17 cellular contexts compared by ENCODE assay signal in the genomic region with DNA sequence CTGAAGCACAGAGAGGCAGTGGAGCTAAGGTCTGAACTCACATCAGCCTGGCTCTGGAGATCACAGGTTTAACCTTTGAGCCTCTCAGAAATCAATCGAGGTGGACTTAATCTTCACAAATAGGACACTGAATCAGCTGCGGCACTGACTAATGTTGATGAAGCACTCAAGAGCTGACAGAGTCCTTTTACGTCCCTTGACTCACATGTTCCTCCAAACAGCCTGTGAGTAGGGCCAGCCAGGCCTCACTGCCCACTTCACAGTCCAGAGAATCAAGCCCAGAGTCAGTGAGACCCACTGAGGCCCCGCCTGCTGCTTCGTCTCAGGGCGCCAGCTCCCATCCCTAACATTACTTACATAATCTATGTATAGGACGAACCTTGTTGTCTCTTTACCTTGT.
DNase-seq lines count a peak whose midpoint lies in the region; TF ChIP-seq lines count a peak whose summit lies in the region.
"Had no signal": no experiment of that assay in that cellular context is flagged by ENCODE, and none has a peak within 500 bp of the region (broad histone marks: within the 10 kb centered on the region; RNA-seq: fewer than 3 reads in every experiment).

No MANE protein-coding gene starts in this region.

- H3K36me3 Mint-ChIP-seq in glutamatergic neuron (ENCODE audit: unreplicated experiment), result peaks cover 3% of the 10 kb centered on the region

- no peak overlapping the region for H3K4me2 ChIP-seq in SK-N-SH

- CTCF ChIA-PET in SK-N-SH (lab: Yijun Ruan, JAX), result no interaction called here

- no peaks in the 10 kb centered on the region for H3K4me1 Mint-ChIP-seq in glutamatergic neuron (ENCODE audit: low read depth, unreplicated experiment)

- no peak for TF ChIP-seq EP300 in SK-N-SH (IDR thresholded peaks at IDR 0.05; ENCODE audit: borderline replicate concordance in 1 of 2, low read depth in 1 of 2, low read length in 1 of 2)

- no peaks in the 10 kb centered on the region for H3K9me3 ChIP-seq in SK-N-SH
- H3K9me3 ChIP-seq: left ventricle myocardium inferior, thyroid gland had no signal

- no peak for TF ChIP-seq RAD21 in SK-N-SH (IDR thresholded peaks at IDR 0.05; ENCODE audit: low read length)

- no peak overlapping the region for H2AFZ ChIP-seq in SK-N-SH (ENCODE audit: low read depth)

- peaks cover 3% of the 10 kb centered on the region for H3K27me3 Mint-ChIP-seq in glutamatergic neuron (ENCODE audit: unreplicated experiment)
- H3K27me3 Mint-ChIP-seq: effector memory CD8-positive, alpha-beta T cell had no signal

- H4K20me1 ChIP-seq in SK-N-SH (ENCODE audit: insufficient read depth), result peaks cover 11% of the 10 kb centered on the region; the same call in 1 of the 2 replicates

- H3K27ac Mint-ChIP-seq in glutamatergic neuron (ENCODE audit: unreplicated experiment), result no peak overlapping the region
- H3K27ac Mint-ChIP-seq: effector memory CD8-positive, alpha-beta T cell had no signal

- 81% methylated on average over 7 of the region's 7 CpGs for WGBS in SK-N-SH (ENCODE audit: low lambda C conversion rate)

- peaks cover 3% of the 10 kb centered on the region for H3K9me3 Mint-ChIP-seq in glutamatergic neuron (ENCODE audit: unreplicated experiment)
- H3K9me3 Mint-ChIP-seq: brain, neural crest cell had no signal

- H3K4me1 ChIP-seq in SK-N-SH (ENCODE audit: control insufficient read depth in 1 of 2, insufficient read depth in 2 of 2, low read depth in 1 of 2, low read length in 1 of 2), result peaks cover 3 to 6% of the 10 kb centered on the region in 2 experiments; a peak in 1 of 4 replicates

- H3K36me3 ChIP-seq in SK-N-SH (replicated peaks in 1 of 2; ENCODE audit: control insufficient read depth in 1 of 2, insufficient read depth in 2 of 2, low read length in 1 of 2), result peaks cover 8 to 19% of the 10 kb centered on the region in 2 experiments
- H3K36me3 ChIP-seq: left ventricle myocardium inferior, thyroid gland had no signal

- TF ChIP-seq CTCF in AG10803 (conservative IDR thresholded peaks at IDR 0.05; ENCODE audit: low read length) (no peak), SK-N-SH (IDR thresholded peaks at IDR 0.05) (no peak), glutamatergic neuron (IDR thresholded peaks at IDR 0.05; ENCODE audit: partially characterized antibody, unreplicated experiment) (no peak)

- no peak overlapping the region for H3K4me3 Mint-ChIP-seq in glutamatergic neuron (ENCODE audit: unreplicated experiment)
- H3K4me3 Mint-ChIP-seq: brain; effector memory CD8-positive, alpha-beta T cell; neural crest cell had no signal

- H3K79me2 ChIP-seq in SK-N-SH (ENCODE audit: insufficient read depth), result peaks cover 35% of the 10 kb centered on the region

- peaks cover 10% of the 10 kb centered on the region for H3F3A ChIP-seq in SK-N-SH (replicated peaks; ENCODE audit: insufficient read depth)

- peak; percentile 57 for DNase-seq in AG10803 (ENCODE audit: low read depth)
- peak; percentile 75 for DNase-seq in RPMI7951 (ENCODE audit: low read depth)
- DNase-seq in glomerular visceral epithelial cell (ENCODE audit: extremely low spot score), result peak; percentile 60
- peak; percentile 86 for DNase-seq in renal cortical epithelial cell (ENCODE audit: low read depth)
- DNase-seq in SK-N-SH, result no peak
- DNase-seq in KG1 (lab: John Stamatoyannopoulos, UW), result no peak
- no peak for DNase-seq in glutamatergic neuron
- DNase-seq in kidney glomerular epithelial cell (lab: John Stamatoyannopoulos, UW), result no peak
- DNase-seq: activated CD4-positive, alpha-beta T cell treated with anti-CD3 and anti-CD28 coated beads, Interleukin-2, amount 50 U/mL, for 4 hours; effector memory CD8-positive, alpha-beta T cell; left ventricle myocardium inferior; NCI-H1694; NCI-H69; SHP77; thyroid gland had no signal

- no peak overlapping the region for H3K27ac ChIP-seq in SK-N-SH (ENCODE audit: low read depth in 2 of 2, low read length in 1 of 2)

- no peaks in the 10 kb centered on the region for H3K9me2 ChIP-seq in SK-N-SH

- no peak overlapping the region for H3K9ac ChIP-seq in SK-N-SH

- no peaks in the 10 kb centered on the region for H3K27me3 ChIP-seq in SK-N-SH (ENCODE audit: insufficient read depth)
- H3K27me3 ChIP-seq: thyroid gland had no signal

- H3K4me3 ChIP-seq in AG10803 (ENCODE audit: low read length) (no peak overlapping the region), SK-N-SH (ENCODE audit: low read depth in 2 of 2, low read length in 1 of 2) (no peak overlapping the region)
- H3K4me3 ChIP-seq: left ventricle myocardium inferior, thyroid gland had no signal

- POLR2A ChIA-PET in SK-N-SH (lab: Yijun Ruan, JAX), result no interaction called here

TF ChIP-seq in SK-N-SH, 30 proteins besides CTCF, POLR2A, EP300 and RAD21:
- TF ChIP-seq ELF1 (IDR thresholded peaks at IDR 0.05) (no peak), MXI1 (IDR thresholded peaks at IDR 0.05; ENCODE audit: low read depth, low read length) (no peak), JUND (IDR thresholded peaks at IDR 0.05) (no peak), TCF12 (IDR thresholded peaks at IDR 0.05) (no peak), CHD2 (IDR thresholded peaks at IDR 0.05; ENCODE audit: low read length, partially characterized antibody) (no peak), GABPA (IDR thresholded peaks at IDR 0.05; ENCODE audit: low read depth) (no peak), SMC3 (IDR thresholded peaks at IDR 0.05; ENCODE audit: low read depth, low read length) (no peak), YY1 (IDR thresholded peaks at IDR 0.05; ENCODE audit: low read depth) (no peak), TEAD4 (IDR thresholded peaks at IDR 0.05; ENCODE audit: borderline replicate concordance, insufficient read depth) (no peak), MEF2A (IDR thresholded peaks at IDR 0.05; ENCODE audit: borderline replicate concordance, low read depth) (no peak), RCOR1 (IDR thresholded peaks at IDR 0.05; ENCODE audit: low read length) (no peak), EZH2phosphoT487 (IDR thresholded peaks at IDR 0.05; ENCODE audit: borderline replicate concordance, low read depth) (no peak)
- TF ChIP-seq, protein P1, sequence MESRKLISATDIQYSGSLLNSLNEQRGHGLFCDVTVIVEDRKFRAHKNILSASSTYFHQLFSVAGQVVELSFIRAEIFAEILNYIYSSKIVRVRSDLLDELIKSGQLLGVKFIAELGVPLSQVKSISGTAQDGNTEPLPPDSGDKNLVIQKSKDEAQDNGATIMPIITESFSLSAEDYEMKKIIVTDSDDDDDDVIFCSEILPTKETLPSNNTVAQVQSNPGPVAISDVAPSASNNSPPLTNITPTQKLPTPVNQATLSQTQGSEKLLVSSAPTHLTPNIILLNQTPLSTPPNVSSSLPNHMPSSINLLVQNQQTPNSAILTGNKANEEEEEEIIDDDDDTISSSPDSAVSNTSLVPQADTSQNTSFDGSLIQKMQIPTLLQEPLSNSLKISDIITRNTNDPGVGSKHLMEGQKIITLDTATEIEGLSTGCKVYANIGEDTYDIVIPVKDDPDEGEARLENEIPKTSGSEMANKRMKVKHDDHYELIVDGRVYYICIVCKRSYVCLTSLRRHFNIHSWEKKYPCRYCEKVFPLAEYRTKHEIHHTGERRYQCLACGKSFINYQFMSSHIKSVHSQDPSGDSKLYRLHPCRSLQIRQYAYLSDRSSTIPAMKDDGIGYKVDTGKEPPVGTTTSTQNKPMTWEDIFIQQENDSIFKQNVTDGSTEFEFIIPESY (IDR thresholded peaks at IDR 0.05; ENCODE audit: borderline replicate concordance, low read depth), result no peak
- TF ChIP-seq, protein P2, sequence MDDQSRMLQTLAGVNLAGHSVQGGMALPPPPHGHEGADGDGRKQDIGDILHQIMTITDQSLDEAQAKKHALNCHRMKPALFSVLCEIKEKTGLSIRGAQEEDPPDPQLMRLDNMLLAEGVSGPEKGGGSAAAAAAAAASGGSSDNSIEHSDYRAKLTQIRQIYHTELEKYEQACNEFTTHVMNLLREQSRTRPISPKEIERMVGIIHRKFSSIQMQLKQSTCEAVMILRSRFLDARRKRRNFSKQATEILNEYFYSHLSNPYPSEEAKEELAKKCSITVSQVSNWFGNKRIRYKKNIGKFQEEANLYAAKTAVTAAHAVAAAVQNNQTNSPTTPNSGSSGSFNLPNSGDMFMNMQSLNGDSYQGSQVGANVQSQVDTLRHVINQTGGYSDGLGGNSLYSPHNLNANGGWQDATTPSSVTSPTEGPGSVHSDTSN (IDR thresholded peaks at IDR 0.05), result no peak
- TF ChIP-seq, protein P3, sequence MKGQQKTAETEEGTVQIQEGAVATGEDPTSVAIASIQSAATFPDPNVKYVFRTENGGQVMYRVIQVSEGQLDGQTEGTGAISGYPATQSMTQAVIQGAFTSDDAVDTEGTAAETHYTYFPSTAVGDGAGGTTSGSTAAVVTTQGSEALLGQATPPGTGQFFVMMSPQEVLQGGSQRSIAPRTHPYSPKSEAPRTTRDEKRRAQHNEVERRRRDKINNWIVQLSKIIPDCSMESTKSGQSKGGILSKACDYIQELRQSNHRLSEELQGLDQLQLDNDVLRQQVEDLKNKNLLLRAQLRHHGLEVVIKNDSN (IDR thresholded peaks at IDR 0.05; ENCODE audit: borderline replicate concordance, low read depth), result no peak
- TF ChIP-seq, protein P4, sequence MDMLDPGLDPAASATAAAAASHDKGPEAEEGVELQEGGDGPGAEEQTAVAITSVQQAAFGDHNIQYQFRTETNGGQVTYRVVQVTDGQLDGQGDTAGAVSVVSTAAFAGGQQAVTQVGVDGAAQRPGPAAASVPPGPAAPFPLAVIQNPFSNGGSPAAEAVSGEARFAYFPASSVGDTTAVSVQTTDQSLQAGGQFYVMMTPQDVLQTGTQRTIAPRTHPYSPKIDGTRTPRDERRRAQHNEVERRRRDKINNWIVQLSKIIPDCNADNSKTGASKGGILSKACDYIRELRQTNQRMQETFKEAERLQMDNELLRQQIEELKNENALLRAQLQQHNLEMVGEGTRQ (IDR thresholded peaks at IDR 0.05; ENCODE audit: borderline replicate concordance, low read depth, low read length), result no peak

Comparison
In these comparisons a context has a peak if more than half of its experiments do, and no peak if none do; other contexts are left out.
1. DNase-seq: peak in AG10803 (single experiment), RPMI7951 (single experiment), glomerular visceral epithelial cell (single experiment) and renal cortical epithelial cell (single experiment); none in SK-N-SH (single experiment), KG1 (single experiment), glutamatergic neuron (single experiment) and kidney glomerular epithelial cell (single experiment).